In genomic region chr5:179559280-179560252, GRCh38 we compare ENCODE assay signal across 8 cellular contexts. TPM values are rescaled to one million over a fixed set of nuclear protein-coding genes. Genes with fewer than 3 reads are reported as not detected.
DNase-seq lines count a peak whose midpoint lies in the region; ATAC-seq, FAIRE-seq and TF ChIP-seq lines count a peak whose summit lies in the region.

No MANE protein-coding gene starts in this region.

- H3K4me1 ChIP-seq in HUES64 (ENCODE audit: insufficient read depth, low read length) (peaks cover 4% of the 10 kb centered on the region; the same call in 1 of the 2 replicates), SJSA1 (replicated peaks) (peaks cover 4% of the 10 kb centered on the region; the same call in 1 of the 2 replicates), adipocyte (ENCODE audit: control insufficient read depth, insufficient read depth, low read length) (peaks cover 12% of the 10 kb centered on the region), cardiac muscle cell (ENCODE audit: low read depth) (no peaks in the 10 kb centered on the region), pancreas (peaks cover 0 to 4% (median 0%) of the 10 kb centered on the region in 3 donors), thyroid gland (peaks cover 4 to 9% of the 10 kb centered on the region in 2 donors)

- no peaks in the 10 kb centered on the region for H3K27me3 ChIP-seq in HUES64 (ENCODE audit: insufficient read depth, low read length)
- H3K27me3 ChIP-seq in SJSA1 (replicated peaks): no peaks in the 10 kb centered on the region
- H3K27me3 ChIP-seq in adipocyte (replicated peaks; ENCODE audit: control insufficient read depth, insufficient read depth, low read length): no peaks in the 10 kb centered on the region
- no peaks in the 10 kb centered on the region for H3K27me3 ChIP-seq in cardiac muscle cell
- no peaks in the 10 kb centered on the region for H3K27me3 ChIP-seq in pancreas
- H3K27me3 ChIP-seq in thyroid gland: no peaks in the 10 kb centered on the region

- TF ChIP-seq POLR2A in thyroid gland (IDR thresholded peaks at IDR 0.05): peak; percentile 20 to 98

- DNase-seq in Caki2 (ENCODE audit: low read depth) (peak; percentile 99), SJSA1 (ENCODE audit: low read depth in 1 of 2, low spot score in 2 of 2) (peak; percentile 86 to 94), adipocyte (ENCODE audit: low read depth) (peak; percentile 99), cardiac muscle cell (ENCODE audit: low read depth in 1 of 2, low spot score in 1 of 2) (peak; percentile 95 to 99), pancreas (peak; percentile 94 to 99 (median 98)), thyroid gland (peak; percentile 99 to 100)

- peak overlapping the region; percentile 95 for H3K27ac ChIP-seq in HUES64 (ENCODE audit: low read depth, low read length)
- H3K27ac ChIP-seq in SJSA1: peak overlapping the region; percentile 43
- peak overlapping the region; percentile 81 for H3K27ac ChIP-seq in cardiac muscle cell
- H3K27ac ChIP-seq in pancreas: peak overlapping the region; percentile 55 to 85 (median 82)
- peak overlapping the region; percentile 48 to 69 (median 59) for H3K27ac ChIP-seq in thyroid gland

- in situ Hi-C loops in Caki2 (cut with HindIII; ENCODE audit: low pct_unique_long_range_greater_than_20kb, low sequenced_read_pairs): no loop called here

- ATAC-seq in GM21447 (IDR thresholded peaks at IDR 0.05; ENCODE audit: unreplicated experiment) (peak; percentile 99), pancreas (peak; percentile 98 to 100 (median 98))

- peak; percentile 76 for FAIRE-seq in pancreas (lab: Jason Lieb, UNC)

- H3K9ac ChIP-seq in HUES64 (ENCODE audit: low read depth, low read length) (peak overlapping the region; percentile 89), adipocyte (ENCODE audit: low read length) (peak overlapping the region; percentile 84)

- peaks cover 35% of the 10 kb centered on the region for H3K36me3 ChIP-seq in HUES64 (ENCODE audit: insufficient read depth, low read length)
- H3K36me3 ChIP-seq in SJSA1: peaks cover 40% of the 10 kb centered on the region
- peaks cover 27% of the 10 kb centered on the region for H3K36me3 ChIP-seq in adipocyte (ENCODE audit: control insufficient read depth, insufficient read depth, low read length, severe bottlenecking)
- H3K36me3 ChIP-seq in cardiac muscle cell: peaks cover 16% of the 10 kb centered on the region
- H3K36me3 ChIP-seq in pancreas: peaks cover 0 to 19% (median 16%) of the 10 kb centered on the region in 3 donors
- peaks cover 18 to 22% of the 10 kb centered on the region in 2 donors for H3K36me3 ChIP-seq in thyroid gland

- no peak for TF ChIP-seq CTCF in cardiac muscle cell (IDR thresholded peaks at IDR 0.05; ENCODE audit: low read depth, low read length)
- no peak for TF ChIP-seq CTCF in pancreas (IDR thresholded peaks at IDR 0.05)
- TF ChIP-seq CTCF in thyroid gland (IDR thresholded peaks at IDR 0.05): no peak

- intact Hi-C loops in pancreas (cut with DNase I): no loop called here
- intact Hi-C loops in thyroid gland (cut with DNase I): loop anchor here (5.0 kb wide), 1 partner anchor 63 kb away; the partner anchor contains the start of gene HNRNPH1

- H3K9me3 ChIP-seq in HUES64 (ENCODE audit: insufficient read depth, low read depth, low read length) (no peaks in the 10 kb centered on the region), SJSA1 (replicated peaks) (no peaks in the 10 kb centered on the region), adipocyte (ENCODE audit: control insufficient read depth, low read length) (no peaks in the 10 kb centered on the region), cardiac muscle cell (ENCODE audit: low read depth) (no peaks in the 10 kb centered on the region), pancreas (no peaks in the 10 kb centered on the region), thyroid gland (no peaks in the 10 kb centered on the region)

- H3K4me3 ChIP-seq in HUES64 (ENCODE audit: low read length) (peak overlapping the region; percentile 74), SJSA1 (peak overlapping the region; percentile 42), adipocyte (ENCODE audit: low read length) (peak overlapping the region; percentile 87), cardiac muscle cell (peak overlapping the region; percentile 41), pancreas (peak overlapping the region; percentile 36 to 51 (median 48)), thyroid gland (replicated peaks in 1 of 3) (peak overlapping the region; percentile 41 to 69 (median 61))

- 8% methylated on average over 52 of the region's 52 CpGs for WGBS in HUES64
- 3% methylated on average over 52 of the region's 52 CpGs for WGBS in pancreas, 2 donors
- 5 to 17% methylated on average over 19 to 26 of the region's 52 CpGs for WGBS in thyroid gland, 2 donors

RNA-seq across cellular contexts. Expression of gene RUFY1, which starts 9.2 kb away (rescaled TPM):
- 31.7 and 31.9 TPM in 2 replicates for total RNA-seq in Caki2 (2014; rRNA removed; shearing (Covaris generic); ENCODE audit: low replicate concordance)
- polyA plus RNA-seq in HUES64 (2013, experiment 1 of 2): 24.6 TPM
- polyA plus RNA-seq in HUES64 (2013, experiment 2 of 2): 29.3 TPM
- total RNA-seq in SJSA1 (2014; rRNA removed; shearing (Covaris generic)): 38.4 and 41.9 TPM in 2 replicates
- total RNA-seq in cardiac muscle cell (19.4 and 33.6 TPM in 2 replicates), pancreas (10 to 100 TPM; 16.4 to 31.6 (median 17.6) TPM), thyroid gland (10 to 100 TPM; 49.8 to 75.0 (median 63.0) TPM)
- polyA plus RNA-seq in cardiac muscle cell (25.1 and 25.6 TPM in 2 replicates), pancreas (10 to 100 TPM; 31.8 to 35.8 TPM)

Comparison
In these comparisons a context has a peak if more than half of its experiments do, and no peak if none do; other contexts are left out.
1. Peak in every context shown above with its lines: DNase-seq, ATAC-seq, H3K4me3 ChIP-seq and H3K27ac ChIP-seq.
2. H3K27ac ChIP-seq: peak in every context shown above with its lines; median percentile 95 in HUES64; 82 in pancreas; 81 in cardiac muscle cell; 59 in thyroid gland; 43 in SJSA1.